Comparison of ENCODE assay signal across 8 cellular contexts in genomic region chr19:17616961-17617806, GRCh38.
DNase-seq lines count a peak whose midpoint lies in the region; ATAC-seq and TF ChIP-seq lines count a peak whose summit lies in the region.

No MANE protein-coding gene starts in this region.

- H3K4me2 ChIP-seq in neural progenitor cell: peak overlapping the region; percentile 67

- H3K27ac Mint-ChIP-seq in chondrocyte (ENCODE audit: unreplicated experiment) (no peak overlapping the region), neural progenitor cell (peak overlapping the region; percentile 72)

- H3F3A ChIP-seq in neural progenitor cell (ENCODE audit: low read depth): peaks cover 20% of the 10 kb centered on the region

- H3K9me3 ChIP-seq in neural progenitor cell (ENCODE audit: low read depth) (no peaks in the 10 kb centered on the region), gastrocnemius medialis (peaks cover 0 to 3% (median 2%) of the 10 kb centered on the region in 3 donors)

- peaks cover 3% of the 10 kb centered on the region for H3K27me3 Mint-ChIP-seq in chondrocyte (ENCODE audit: low read depth)
- H3K27me3 Mint-ChIP-seq in neural progenitor cell (ENCODE audit: insufficient read depth, low read depth): peaks cover 7% of the 10 kb centered on the region

- H3K36me3 Mint-ChIP-seq in chondrocyte (ENCODE audit: low read depth): peaks cover 5% of the 10 kb centered on the region
- H3K36me3 Mint-ChIP-seq in neural progenitor cell: peaks cover 5% of the 10 kb centered on the region

- TF ChIP-seq POLR2A in gastrocnemius medialis (IDR thresholded peaks at IDR 0.05): no peak

- H3K9ac ChIP-seq in neural progenitor cell: no peak overlapping the region

- H3K4me3 ChIP-seq in neural progenitor cell (peak overlapping the region; percentile 27), gastrocnemius medialis (peak overlapping the region in 1 of 4 donors; percentile 25)

- DNase-seq in EL (peak; percentile 24), KBM-7 (peak; percentile 52), chondrocyte (ENCODE audit: low spot score) (peak; percentile 82), neural progenitor cell (ENCODE audit: low spot score) (peak; percentile 66), gastrocnemius medialis (no peak), SHP77 (lab: John Stamatoyannopoulos, UW) (no peak)

- H2AFZ ChIP-seq in neural progenitor cell (replicated peaks): no peak overlapping the region

- no peak for TF ChIP-seq CTCF in chondrocyte (IDR thresholded peaks at IDR 0.05)
- no peak for TF ChIP-seq CTCF in neural progenitor cell (IDR thresholded peaks at IDR 0.05)
- TF ChIP-seq CTCF in gastrocnemius medialis (IDR thresholded peaks at IDR 0.05 in 4 of 5, conservative IDR thresholded peaks at IDR 0.05 in 1 of 5): no peak

- H3K79me2 ChIP-seq in neural progenitor cell (ENCODE audit: low read depth): no peaks in the 10 kb centered on the region

- no peak for ATAC-seq in HG02870 (IDR thresholded peaks at IDR 0.05; ENCODE audit: unreplicated experiment)
- ATAC-seq in gastrocnemius medialis: no peak
- no peak for ATAC-seq in HG03175 (IDR thresholded peaks at IDR 0.05; ENCODE audit: unreplicated experiment)

- H3K4me1 ChIP-seq in neural progenitor cell: peaks cover 8% of the 10 kb centered on the region
- H3K4me1 ChIP-seq in gastrocnemius medialis: no peaks in the 10 kb centered on the region

- H3K4me3 Mint-ChIP-seq in chondrocyte (ENCODE audit: unreplicated experiment): no peak overlapping the region
- no peak overlapping the region for H3K4me3 Mint-ChIP-seq in neural progenitor cell

- no peaks in the 10 kb centered on the region for H3K27me3 ChIP-seq in neural progenitor cell
- H3K27me3 ChIP-seq in gastrocnemius medialis: peaks cover 15 to 40% (median 26%) of the 10 kb centered on the region in 3 donors

- H3K36me3 ChIP-seq in neural progenitor cell (no peaks in the 10 kb centered on the region), gastrocnemius medialis (no peaks in the 10 kb centered on the region)

- in situ Hi-C loops in KBM-7 (cut with MboI; ENCODE audit: low pct_unique_long_range_greater_than_20kb, low sequenced_read_pairs): no loop called here
- in situ Hi-C loops in gastrocnemius medialis (cut with MboI; ENCODE audit: low sequenced_read_pairs in 4 of 4): loop anchor here in 1 of 4 donors (25.0 kb wide), 1 partner anchor 470 kb away; the partner anchor contains the start of genes IL12RB1 and MAST3

- intact Hi-C loops in gastrocnemius medialis (cut with DNase I; ENCODE audit: low total_unique reads): no loop called here

- H3K9me3 Mint-ChIP-seq in chondrocyte (ENCODE audit: low read depth) (peaks cover 11% of the 10 kb centered on the region), neural progenitor cell (peaks cover 9% of the 10 kb centered on the region)

- H3K27ac ChIP-seq in neural progenitor cell: no peak overlapping the region
- H3K27ac ChIP-seq in gastrocnemius medialis: no peak overlapping the region

- no peaks in the 10 kb centered on the region for H3K4me1 Mint-ChIP-seq in chondrocyte (ENCODE audit: low read depth)
- H3K4me1 Mint-ChIP-seq in neural progenitor cell: peaks cover 6% of the 10 kb centered on the region

- no peaks in the 10 kb centered on the region for H4K20me1 ChIP-seq in neural progenitor cell (ENCODE audit: low read depth)

Comparison
In these comparisons a context has a peak if more than half of its experiments do, and no peak if none do; other contexts are left out.
1. DNase-seq: peak in EL (single experiment), KBM-7 (single experiment), chondrocyte (single experiment) and neural progenitor cell (single experiment); none in gastrocnemius medialis (0 of 2) and SHP77 (0 of 2).